1 cellular context compared by ENCODE assay signal in the genomic region with DNA sequence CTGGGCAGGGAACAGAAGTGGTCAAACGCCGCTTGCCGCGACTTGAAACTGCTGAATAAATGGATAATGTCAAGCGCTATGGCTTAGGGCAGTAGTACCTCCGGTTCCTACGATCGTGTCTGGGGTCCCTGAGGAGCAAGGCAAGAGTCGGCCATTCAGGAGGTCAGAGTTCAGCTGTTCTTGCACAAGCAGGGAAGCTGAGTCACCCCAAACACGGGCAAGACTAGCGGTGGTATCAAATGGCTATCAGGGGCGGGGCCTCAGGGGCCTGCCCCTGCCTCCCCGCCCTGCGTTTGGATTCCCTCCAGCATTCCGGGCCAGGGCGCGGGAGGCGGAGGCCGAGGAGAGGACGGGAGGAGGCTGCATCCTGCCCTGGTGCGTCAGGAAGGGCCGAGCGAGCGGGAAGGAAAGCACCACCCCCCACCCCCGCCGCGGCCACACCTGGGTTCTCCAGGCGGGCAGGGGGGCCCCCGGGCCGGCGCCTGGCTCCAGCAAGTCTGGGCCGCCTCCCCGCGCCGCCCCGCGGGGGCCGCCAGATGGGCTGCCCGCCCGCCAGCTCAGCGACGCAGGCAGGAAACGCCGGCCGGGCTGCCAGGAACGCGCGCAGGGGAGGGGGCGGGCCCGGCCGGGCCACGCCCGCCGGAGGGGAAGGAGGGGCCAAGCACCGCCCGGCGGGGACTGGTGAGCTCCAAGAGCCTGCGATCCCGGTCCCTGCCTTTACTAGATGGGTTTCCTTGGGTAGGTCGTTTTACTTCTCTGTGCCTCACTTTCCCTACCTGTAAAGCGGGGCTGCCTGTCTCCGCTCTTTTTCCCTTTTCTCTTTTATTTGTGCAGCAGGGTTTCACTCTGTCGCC.
TF ChIP-seq lines count a peak whose summit lies in the region.

No MANE protein-coding gene starts in this region.

TF ChIP-seq in H1, 55 proteins besides CTCF, POLR2A, EP300 and RAD21 (continues in another document):
- TF ChIP-seq SP2 (IDR thresholded peaks at IDR 0.05; ENCODE audit: low read length): no peak
- TF ChIP-seq, protein P1, sequence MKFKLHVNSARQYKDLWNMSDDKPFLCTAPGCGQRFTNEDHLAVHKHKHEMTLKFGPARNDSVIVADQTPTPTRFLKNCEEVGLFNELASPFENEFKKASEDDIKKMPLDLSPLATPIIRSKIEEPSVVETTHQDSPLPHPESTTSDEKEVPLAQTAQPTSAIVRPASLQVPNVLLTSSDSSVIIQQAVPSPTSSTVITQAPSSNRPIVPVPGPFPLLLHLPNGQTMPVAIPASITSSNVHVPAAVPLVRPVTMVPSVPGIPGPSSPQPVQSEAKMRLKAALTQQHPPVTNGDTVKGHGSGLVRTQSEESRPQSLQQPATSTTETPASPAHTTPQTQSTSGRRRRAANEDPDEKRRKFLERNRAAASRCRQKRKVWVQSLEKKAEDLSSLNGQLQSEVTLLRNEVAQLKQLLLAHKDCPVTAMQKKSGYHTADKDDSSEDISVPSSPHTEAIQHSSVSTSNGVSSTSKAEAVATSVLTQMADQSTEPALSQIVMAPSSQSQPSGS (IDR thresholded peaks at IDR 0.05; ENCODE audit: low read length): 0 out of 2 replicates have a peak, but pooled peaks have one; percentile 28
- peak; percentile 53; the same call in 1 of the 2 replicates for TF ChIP-seq CREB1 (IDR thresholded peaks at IDR 0.05)
- no peak for TF ChIP-seq BCL11A (IDR thresholded peaks at IDR 0.05; ENCODE audit: low read depth in 2 of 2, low read length in 2 of 2)
- no peak for TF ChIP-seq RNF2 (IDR thresholded peaks at IDR 0.05; ENCODE audit: borderline replicate concordance, low read depth, low read length, missing control alignments, poor library complexity, severe bottlenecking)
- TF ChIP-seq NANOG (IDR thresholded peaks at IDR 0.05; ENCODE audit: insufficient read depth, low read depth, low read length, poor library complexity, severe bottlenecking): peak; percentile 48
- peak; percentile 93 for TF ChIP-seq TEAD4 (IDR thresholded peaks at IDR 0.05; ENCODE audit: low read depth, low read length)
- peak in 1 of 2 experiments; percentile 28; a peak in 1 of 4 replicates for TF ChIP-seq SIN3A (conservative IDR thresholded peaks at IDR 0.05 in 1 of 2, IDR thresholded peaks at IDR 0.05 in 1 of 2; ENCODE audit: low read depth in 1 of 2, low read length in 2 of 2)
- TF ChIP-seq, protein P2, sequence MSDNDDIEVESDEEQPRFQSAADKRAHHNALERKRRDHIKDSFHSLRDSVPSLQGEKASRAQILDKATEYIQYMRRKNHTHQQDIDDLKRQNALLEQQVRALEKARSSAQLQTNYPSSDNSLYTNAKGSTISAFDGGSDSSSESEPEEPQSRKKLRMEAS (IDR thresholded peaks at IDR 0.05): peak; percentile 69
- TF ChIP-seq MAFK (IDR thresholded peaks at IDR 0.05; ENCODE audit: low read depth, low read length): peak; percentile 80; the same call in 1 of the 2 replicates
- no peak for TF ChIP-seq BRCA1 (IDR thresholded peaks at IDR 0.05; ENCODE audit: low read depth, low read length)
- peak; percentile 89 for TF ChIP-seq PHF8 (conservative IDR thresholded peaks at IDR 0.05; ENCODE audit: low read depth, low read length)
- TF ChIP-seq ZNF274 (IDR thresholded peaks at IDR 0.05; ENCODE audit: borderline replicate concordance, extremely low read depth, low read length): no peak
- peak; percentile 98 for TF ChIP-seq TCF12 (IDR thresholded peaks at IDR 0.05; ENCODE audit: low read depth, low read length)
- no peak for TF ChIP-seq KDM5A (IDR thresholded peaks at IDR 0.05; ENCODE audit: low read length)
- TF ChIP-seq SP4 (IDR thresholded peaks at IDR 0.05; ENCODE audit: low read length): peak; percentile 91
- TF ChIP-seq HDAC6 (IDR thresholded peaks at IDR 0.05; ENCODE audit: low read depth, low read length): no peak
- peak; percentile 94 for TF ChIP-seq KDM1A (IDR thresholded peaks at IDR 0.05; ENCODE audit: borderline replicate concordance, low read length)
- TF ChIP-seq EZH2 (IDR thresholded peaks at IDR 0.05; ENCODE audit: low read depth, low read length, severe bottlenecking): no peak
- no peak; the same call in 1 of the 2 replicates for TF ChIP-seq NRF1 (IDR thresholded peaks at IDR 0.05; ENCODE audit: low read depth, low read length)
- peak; percentile 88 for TF ChIP-seq TBP (IDR thresholded peaks at IDR 0.05; ENCODE audit: low read depth, low read length)
- peak; percentile 91 for TF ChIP-seq TAF7 (optimal IDR thresholded peaks at IDR 0.05; ENCODE audit: borderline replicate concordance, low read depth, low read length)
- no peak for TF ChIP-seq JUN (IDR thresholded peaks at IDR 0.05; ENCODE audit: low read depth, low read length)
- TF ChIP-seq, protein P3, sequence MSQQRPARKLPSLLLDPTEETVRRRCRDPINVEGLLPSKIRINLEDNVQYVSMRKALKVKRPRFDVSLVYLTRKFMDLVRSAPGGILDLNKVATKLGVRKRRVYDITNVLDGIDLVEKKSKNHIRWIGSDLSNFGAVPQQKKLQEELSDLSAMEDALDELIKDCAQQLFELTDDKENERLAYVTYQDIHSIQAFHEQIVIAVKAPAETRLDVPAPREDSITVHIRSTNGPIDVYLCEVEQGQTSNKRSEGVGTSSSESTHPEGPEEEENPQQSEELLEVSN (IDR thresholded peaks at IDR 0.05): no peak
- TF ChIP-seq, protein P4, sequence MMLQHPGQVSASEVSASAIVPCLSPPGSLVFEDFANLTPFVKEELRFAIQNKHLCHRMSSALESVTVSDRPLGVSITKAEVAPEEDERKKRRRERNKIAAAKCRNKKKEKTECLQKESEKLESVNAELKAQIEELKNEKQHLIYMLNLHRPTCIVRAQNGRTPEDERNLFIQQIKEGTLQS (IDR thresholded peaks at IDR 0.05; ENCODE audit: insufficient read depth, low read depth, low read length): no peak
- TF ChIP-seq CBX5 (IDR thresholded peaks at IDR 0.05; ENCODE audit: low read depth, low read length): no peak
- TF ChIP-seq YY1 (IDR thresholded peaks at IDR 0.05; ENCODE audit: low read depth, low read length): peak; percentile 67
- peak; percentile 97 for TF ChIP-seq CEBPB (IDR thresholded peaks at IDR 0.05; ENCODE audit: low read depth, low read length)
- 0 out of 2 replicates have a peak, but pooled peaks have one; percentile 58 for TF ChIP-seq RXRA (IDR thresholded peaks at IDR 0.05; ENCODE audit: insufficient read depth, low read depth, low read length)
- TF ChIP-seq, protein P5, sequence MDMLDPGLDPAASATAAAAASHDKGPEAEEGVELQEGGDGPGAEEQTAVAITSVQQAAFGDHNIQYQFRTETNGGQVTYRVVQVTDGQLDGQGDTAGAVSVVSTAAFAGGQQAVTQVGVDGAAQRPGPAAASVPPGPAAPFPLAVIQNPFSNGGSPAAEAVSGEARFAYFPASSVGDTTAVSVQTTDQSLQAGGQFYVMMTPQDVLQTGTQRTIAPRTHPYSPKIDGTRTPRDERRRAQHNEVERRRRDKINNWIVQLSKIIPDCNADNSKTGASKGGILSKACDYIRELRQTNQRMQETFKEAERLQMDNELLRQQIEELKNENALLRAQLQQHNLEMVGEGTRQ (IDR thresholded peaks at IDR 0.05; ENCODE audit: low read length): peak; percentile 11; the same call in 1 of the 2 replicates
- peak; percentile 18 for TF ChIP-seq SAP30 (IDR thresholded peaks at IDR 0.05; ENCODE audit: insufficient read depth, insufficient replicate concordance, low read length)
- TF ChIP-seq SIX5 (IDR thresholded peaks at IDR 0.05; ENCODE audit: low read depth, low read length): no peak
- TF ChIP-seq GTF2F1 (IDR thresholded peaks at IDR 0.05; ENCODE audit: borderline replicate concordance, low read depth, low read length): peak; percentile 42; the same call in 1 of the 2 replicates
- no peak; the same call in 1 of the 2 replicates for TF ChIP-seq RBBP5 (IDR thresholded peaks at IDR 0.05; ENCODE audit: borderline replicate concordance, low read depth, low read length)
- no peak for TF ChIP-seq GABPA (IDR thresholded peaks at IDR 0.05; ENCODE audit: borderline replicate concordance, insufficient read depth, low read length)
- no peak for TF ChIP-seq CBX8 (IDR thresholded peaks at IDR 0.05; ENCODE audit: borderline replicate concordance, low read depth, low read length)
- peak; percentile 83 for TF ChIP-seq POLR2AphosphoS5 (IDR thresholded peaks at IDR 0.05; ENCODE audit: low read depth, low read length)
- no peak for TF ChIP-seq POU5F1 (IDR thresholded peaks at IDR 0.05; ENCODE audit: low read depth, low read length)
- TF ChIP-seq HDAC2 (IDR thresholded peaks at IDR 0.05; ENCODE audit: borderline replicate concordance in 1 of 2, low read depth in 2 of 2, low read length in 2 of 2): peak in 1 of 2 experiments; percentile 99; a peak in 2 of 4 replicates
- peak; percentile 37 for TF ChIP-seq KDM4A (IDR thresholded peaks at IDR 0.05; ENCODE audit: low read depth, low read length, severe bottlenecking)
- TF ChIP-seq SP1 (IDR thresholded peaks at IDR 0.05; ENCODE audit: low read depth, low read length): peak; percentile 68
- no peak for TF ChIP-seq SUZ12 (IDR thresholded peaks at IDR 0.05; ENCODE audit: low read length)
- no peak for TF ChIP-seq ASH2L (IDR thresholded peaks at IDR 0.05; ENCODE audit: low read length)
- no peak for TF ChIP-seq SRF (IDR thresholded peaks at IDR 0.05; ENCODE audit: low read depth, low read length)
- TF ChIP-seq EGR1 (IDR thresholded peaks at IDR 0.05; ENCODE audit: borderline replicate concordance, low read depth, low read length): peak; percentile 90; the same call in 1 of the 2 replicates
- TF ChIP-seq BACH1 (IDR thresholded peaks at IDR 0.05; ENCODE audit: low read length): peak; percentile 88
- no peak for TF ChIP-seq FOSL1 (IDR thresholded peaks at IDR 0.05; ENCODE audit: insufficient read depth, low read depth, low read length)
- TF ChIP-seq JUND (IDR thresholded peaks at IDR 0.05; ENCODE audit: low read length): peak; percentile 89
- no peak for TF ChIP-seq CTBP2 (IDR thresholded peaks at IDR 0.05; ENCODE audit: borderline replicate concordance, insufficient read depth, insufficient read length, low read length)
- peak; percentile 91 for TF ChIP-seq TAF1 (IDR thresholded peaks at IDR 0.05; ENCODE audit: low read depth, low read length)
- peak; percentile 6; the same call in 1 of the 2 replicates for TF ChIP-seq CHD2 (IDR thresholded peaks at IDR 0.05; ENCODE audit: low read length)
- TF ChIP-seq, protein P6, sequence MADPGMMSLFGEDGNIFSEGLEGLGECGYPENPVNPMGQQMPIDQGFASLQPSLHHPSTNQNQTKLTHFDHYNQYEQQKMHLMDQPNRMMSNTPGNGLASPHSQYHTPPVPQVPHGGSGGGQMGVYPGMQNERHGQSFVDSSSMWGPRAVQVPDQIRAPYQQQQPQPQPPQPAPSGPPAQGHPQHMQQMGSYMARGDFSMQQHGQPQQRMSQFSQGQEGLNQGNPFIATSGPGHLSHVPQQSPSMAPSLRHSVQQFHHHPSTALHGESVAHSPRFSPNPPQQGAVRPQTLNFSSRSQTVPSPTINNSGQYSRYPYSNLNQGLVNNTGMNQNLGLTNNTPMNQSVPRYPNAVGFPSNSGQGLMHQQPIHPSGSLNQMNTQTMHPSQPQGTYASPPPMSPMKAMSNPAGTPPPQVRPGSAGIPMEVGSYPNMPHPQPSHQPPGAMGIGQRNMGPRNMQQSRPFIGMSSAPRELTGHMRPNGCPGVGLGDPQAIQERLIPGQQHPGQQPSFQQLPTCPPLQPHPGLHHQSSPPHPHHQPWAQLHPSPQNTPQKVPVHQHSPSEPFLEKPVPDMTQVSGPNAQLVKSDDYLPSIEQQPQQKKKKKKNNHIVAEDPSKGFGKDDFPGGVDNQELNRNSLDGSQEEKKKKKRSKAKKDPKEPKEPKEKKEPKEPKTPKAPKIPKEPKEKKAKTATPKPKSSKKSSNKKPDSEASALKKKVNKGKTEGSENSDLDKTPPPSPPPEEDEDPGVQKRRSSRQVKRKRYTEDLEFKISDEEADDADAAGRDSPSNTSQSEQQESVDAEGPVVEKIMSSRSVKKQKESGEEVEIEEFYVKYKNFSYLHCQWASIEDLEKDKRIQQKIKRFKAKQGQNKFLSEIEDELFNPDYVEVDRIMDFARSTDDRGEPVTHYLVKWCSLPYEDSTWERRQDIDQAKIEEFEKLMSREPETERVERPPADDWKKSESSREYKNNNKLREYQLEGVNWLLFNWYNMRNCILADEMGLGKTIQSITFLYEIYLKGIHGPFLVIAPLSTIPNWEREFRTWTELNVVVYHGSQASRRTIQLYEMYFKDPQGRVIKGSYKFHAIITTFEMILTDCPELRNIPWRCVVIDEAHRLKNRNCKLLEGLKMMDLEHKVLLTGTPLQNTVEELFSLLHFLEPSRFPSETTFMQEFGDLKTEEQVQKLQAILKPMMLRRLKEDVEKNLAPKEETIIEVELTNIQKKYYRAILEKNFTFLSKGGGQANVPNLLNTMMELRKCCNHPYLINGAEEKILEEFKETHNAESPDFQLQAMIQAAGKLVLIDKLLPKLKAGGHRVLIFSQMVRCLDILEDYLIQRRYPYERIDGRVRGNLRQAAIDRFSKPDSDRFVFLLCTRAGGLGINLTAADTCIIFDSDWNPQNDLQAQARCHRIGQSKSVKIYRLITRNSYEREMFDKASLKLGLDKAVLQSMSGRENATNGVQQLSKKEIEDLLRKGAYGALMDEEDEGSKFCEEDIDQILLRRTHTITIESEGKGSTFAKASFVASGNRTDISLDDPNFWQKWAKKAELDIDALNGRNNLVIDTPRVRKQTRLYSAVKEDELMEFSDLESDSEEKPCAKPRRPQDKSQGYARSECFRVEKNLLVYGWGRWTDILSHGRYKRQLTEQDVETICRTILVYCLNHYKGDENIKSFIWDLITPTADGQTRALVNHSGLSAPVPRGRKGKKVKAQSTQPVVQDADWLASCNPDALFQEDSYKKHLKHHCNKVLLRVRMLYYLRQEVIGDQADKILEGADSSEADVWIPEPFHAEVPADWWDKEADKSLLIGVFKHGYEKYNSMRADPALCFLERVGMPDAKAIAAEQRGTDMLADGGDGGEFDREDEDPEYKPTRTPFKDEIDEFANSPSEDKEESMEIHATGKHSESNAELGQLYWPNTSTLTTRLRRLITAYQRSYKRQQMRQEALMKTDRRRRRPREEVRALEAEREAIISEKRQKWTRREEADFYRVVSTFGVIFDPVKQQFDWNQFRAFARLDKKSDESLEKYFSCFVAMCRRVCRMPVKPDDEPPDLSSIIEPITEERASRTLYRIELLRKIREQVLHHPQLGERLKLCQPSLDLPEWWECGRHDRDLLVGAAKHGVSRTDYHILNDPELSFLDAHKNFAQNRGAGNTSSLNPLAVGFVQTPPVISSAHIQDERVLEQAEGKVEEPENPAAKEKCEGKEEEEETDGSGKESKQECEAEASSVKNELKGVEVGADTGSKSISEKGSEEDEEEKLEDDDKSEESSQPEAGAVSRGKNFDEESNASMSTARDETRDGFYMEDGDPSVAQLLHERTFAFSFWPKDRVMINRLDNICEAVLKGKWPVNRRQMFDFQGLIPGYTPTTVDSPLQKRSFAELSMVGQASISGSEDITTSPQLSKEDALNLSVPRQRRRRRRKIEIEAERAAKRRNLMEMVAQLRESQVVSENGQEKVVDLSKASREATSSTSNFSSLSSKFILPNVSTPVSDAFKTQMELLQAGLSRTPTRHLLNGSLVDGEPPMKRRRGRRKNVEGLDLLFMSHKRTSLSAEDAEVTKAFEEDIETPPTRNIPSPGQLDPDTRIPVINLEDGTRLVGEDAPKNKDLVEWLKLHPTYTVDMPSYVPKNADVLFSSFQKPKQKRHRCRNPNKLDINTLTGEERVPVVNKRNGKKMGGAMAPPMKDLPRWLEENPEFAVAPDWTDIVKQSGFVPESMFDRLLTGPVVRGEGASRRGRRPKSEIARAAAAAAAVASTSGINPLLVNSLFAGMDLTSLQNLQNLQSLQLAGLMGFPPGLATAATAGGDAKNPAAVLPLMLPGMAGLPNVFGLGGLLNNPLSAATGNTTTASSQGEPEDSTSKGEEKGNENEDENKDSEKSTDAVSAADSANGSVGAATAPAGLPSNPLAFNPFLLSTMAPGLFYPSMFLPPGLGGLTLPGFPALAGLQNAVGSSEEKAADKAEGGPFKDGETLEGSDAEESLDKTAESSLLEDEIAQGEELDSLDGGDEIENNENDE (IDR thresholded peaks at IDR 0.05; ENCODE audit: insufficient replicate concordance, low read length): no peak
- no peak for TF ChIP-seq CHD1 (IDR thresholded peaks at IDR 0.05; ENCODE audit: low read depth, low read length)
